ENCODE assay signal across 27 cellular contexts in genomic region chr11:1695548-1696108, GRCh38. TPM values are rescaled to one million over a fixed set of nuclear protein-coding genes. Genes with fewer than 3 reads are reported as not detected.
"Had no signal": no experiment of that assay in that cellular context is flagged by ENCODE, and none has a peak within 500 bp of the region (broad histone marks: within the 10 kb centered on the region; RNA-seq: fewer than 3 reads in every experiment).

No MANE protein-coding gene starts in this region.

- H3K9me3 Mint-ChIP-seq: activated CD4-positive, alpha-beta T cell treated with anti-CD3 and anti-CD28 coated beads, Interleukin-2, amount 10 ng/mL, durations not matched to agents 24 days and 14 days; activated naive CD4-positive, alpha-beta T cell treated with anti-CD3 and anti-CD28 coated beads, Interleukin-2, amount 50 U/mL, for 72 hours; activated T-helper 17 cell treated with anti-CD3 and anti-CD28 coated beads, Interleukin-2, amount 50 U/mL, for 72 hours; T-helper 2 cell treated with Interferon-gamma antibody and Interleukin-4, amounts not matched to agents 5 μg/mL and 100 μg/mL, for 36 hours had no signal

- H3K27me3 ChIP-seq: hepatocyte had no signal

- H2AFZ ChIP-seq: hepatocyte had no signal

- H3K36me3 ChIP-seq: left ventricle myocardium inferior, tibial artery had no signal

- ATAC-seq: activated CD4-positive, CD25-positive, alpha-beta regulatory T cell treated with anti-CD3 and anti-CD28 coated beads, Interleukin-2, amount 50 U/mL, for 24 hours; activated naive CD4-positive, alpha-beta T cell treated with anti-CD3 and anti-CD28 coated beads, Interleukin-2, amount 50 U/mL, for 72 hours; activated T-helper 17 cell treated with anti-CD3 and anti-CD28 coated beads, Interleukin-2, amount 50 U/mL, for 72 hours had no signal

- DNase-seq: activated CD4-positive, alpha-beta T cell treated with anti-CD3 and anti-CD28 coated beads, Interleukin-2, amount 10 ng/mL, durations not matched to agents 24 days and 14 days; activated T-cell treated with anti-CD3 and anti-CD28 coated beads, Interleukin-2, amount 50 U/mL, for 1 hour; aorta; effector memory CD4-positive, alpha-beta T cell; foreskin melanocyte; immature natural killer cell; kidney glomerular epithelial cell; left ventricle myocardium inferior; mammary epithelial cell; stimulated activated CD4-positive, alpha-beta T cell treated with anti-CD3 and anti-CD28 coated beads, Interleukin-4, amount 100 ng/mL, for 1 hour; stimulated activated naive CD4-positive, alpha-beta T cell treated with Interleukin-2 at 50 U/mL for 16 hours; substantia nigra had no signal

- H3K36me3 Mint-ChIP-seq: activated naive CD4-positive, alpha-beta T cell treated with anti-CD3 and anti-CD28 coated beads, Interleukin-2, amount 50 U/mL, for 72 hours; brain; immature natural killer cell had no signal

- H3K4me3 ChIP-seq: hepatocyte, left ventricle myocardium inferior, tibial artery had no signal

- H3K27ac ChIP-seq: hepatocyte, left ventricle myocardium inferior, tibial artery, VCaP had no signal

- H3K4me3 Mint-ChIP-seq: activated CD4-positive, alpha-beta T cell treated with anti-CD3 and anti-CD28 coated beads, Interleukin-2, amount 10 ng/mL, durations not matched to agents 24 days and 14 days; activated T-helper 17 cell treated with anti-CD3 and anti-CD28 coated beads, Interleukin-2, amount 50 U/mL, for 72 hours; immature natural killer cell; T-helper 2 cell treated with Interferon-gamma antibody and Interleukin-4, amounts not matched to agents 5 μg/mL and 100 μg/mL, for 36 hours had no signal

- H3K27ac Mint-ChIP-seq: activated CD4-positive, alpha-beta T cell treated with anti-CD3 and anti-CD28 coated beads, Interleukin-2, amount 10 ng/mL, durations not matched to agents 24 days and 14 days; activated naive CD4-positive, alpha-beta T cell treated with anti-CD3 and anti-CD28 coated beads, Interleukin-2, amount 50 U/mL, for 72 hours; activated T-helper 17 cell treated with anti-CD3 and anti-CD28 coated beads, Interleukin-2, amount 50 U/mL, for 72 hours; brain; immature natural killer cell; progenitor cell of endocrine pancreas; T-helper 2 cell treated with Interferon-gamma antibody and Interleukin-4, amounts not matched to agents 5 μg/mL and 100 μg/mL, for 36 hours had no signal

- H3K9me3 ChIP-seq: left ventricle myocardium inferior, tibial artery had no signal

- H3K4me2 ChIP-seq: hepatocyte had no signal

RNA-seq across cellular contexts. Expression of gene KRTAP5-6, which starts 1.4 kb away (rescaled TPM):
- total RNA-seq: activated CD4-positive, alpha-beta T cell treated with anti-CD3 and anti-CD28 coated beads, Interleukin-2, amount 10 ng/mL, durations not matched to agents 24 days and 14 days; activated naive CD4-positive, alpha-beta T cell treated with anti-CD3 and anti-CD28 coated beads, Interleukin-2, amount 50 U/mL, for 72 hours; activated T-helper 17 cell treated with anti-CD3 and anti-CD28 coated beads, Interleukin-2, amount 50 U/mL, for 72 hours; aorta; cardiac septum; hepatocyte; left ventricle myocardium inferior; mammary epithelial cell; osteocyte; progenitor cell of endocrine pancreas; urinary bladder had no signal
- polyA plus RNA-seq: adipose tissue, aorta, esophagus, hepatocyte, immature natural killer cell, mammary epithelial cell, neural cell, urinary bladder had no signal
